In the genomic region with DNA sequence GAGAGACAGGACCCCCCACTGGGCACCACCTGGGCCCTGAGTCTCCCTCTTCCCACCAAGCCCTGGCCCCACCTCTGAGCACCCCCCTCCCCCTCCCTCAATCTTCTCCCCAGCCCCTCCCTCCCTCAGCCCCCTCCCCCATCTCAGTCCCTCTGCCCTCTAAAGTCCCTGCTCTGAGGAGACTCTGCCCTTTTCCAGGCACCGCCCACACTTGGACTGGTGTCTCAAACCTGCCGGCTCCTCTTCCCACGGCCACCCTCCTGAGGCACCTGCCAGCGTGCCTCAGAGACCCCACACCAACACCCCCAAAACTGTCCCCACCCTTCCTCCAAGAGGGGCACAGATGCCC, we compare ENCODE assay signal across 1 cellular context.
TF ChIP-seq lines count a peak whose summit lies in the region.

No MANE protein-coding gene starts in this region.

TF ChIP-seq in GM23338, 12 proteins besides CTCF, POLR2A, EP300 and RAD21 (continued from another document):
- no peak for TF ChIP-seq ZNF462 (CRISPR knock-in tag; IDR thresholded peaks at IDR 0.05)
- no peak for TF ChIP-seq STAT1 (IDR thresholded peaks at IDR 0.05; ENCODE audit: unreplicated experiment)
- no peak for TF ChIP-seq EZH2phosphoT487 (IDR thresholded peaks at IDR 0.05; ENCODE audit: unreplicated experiment)
- TF ChIP-seq REST (IDR thresholded peaks at IDR 0.05; ENCODE audit: unreplicated experiment) = no peak
- TF ChIP-seq JUNB (IDR thresholded peaks at IDR 0.05; ENCODE audit: unreplicated experiment) = no peak
- no peak for TF ChIP-seq POLR2AphosphoS5 (IDR thresholded peaks at IDR 0.05; ENCODE audit: low read depth)
